Comparison of ENCODE assay signal across 10 cellular contexts in the genomic region with DNA sequence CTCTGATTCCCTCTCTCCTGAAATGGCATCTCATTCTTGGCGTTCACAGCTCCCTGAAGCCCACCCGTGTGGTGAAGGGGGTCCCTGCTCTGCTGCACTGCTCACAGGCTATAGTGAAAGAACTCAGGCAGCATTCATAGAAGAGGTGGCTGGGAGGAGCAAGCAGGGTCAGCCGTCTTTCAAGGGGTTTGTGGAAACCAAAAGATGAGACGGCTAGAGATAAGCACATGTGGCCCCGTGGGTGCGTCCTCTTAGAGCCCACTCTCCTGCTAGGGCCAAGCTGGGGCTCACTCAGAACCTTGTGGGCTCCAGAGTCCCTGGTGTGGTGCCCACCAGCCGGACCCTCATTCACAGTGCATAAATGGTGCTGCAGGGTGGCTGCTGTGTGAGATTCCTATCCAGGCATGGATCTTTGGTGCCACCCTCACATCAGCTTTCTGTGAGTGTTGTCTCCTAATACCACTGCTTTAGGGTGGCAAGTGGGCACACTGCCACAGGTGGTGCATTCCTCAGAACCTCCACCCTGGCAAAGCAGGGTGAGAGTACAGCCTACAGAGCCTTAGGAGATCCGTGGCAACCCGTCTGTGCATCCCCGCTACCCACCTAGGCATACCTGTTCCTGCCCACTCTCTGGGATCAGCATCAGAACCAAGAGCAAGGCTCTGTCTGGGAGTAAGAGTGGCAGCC. TPM values are rescaled to one million over a fixed set of nuclear protein-coding genes. Genes with fewer than 3 reads are reported as not detected.
DNase-seq lines count a peak whose midpoint lies in the region; TF ChIP-seq lines count a peak whose summit lies in the region.
"Had no signal": no experiment of that assay in that cellular context is flagged by ENCODE, and none has a peak within 500 bp of the region (broad histone marks: within the 10 kb centered on the region; RNA-seq: fewer than 3 reads in every experiment).

No MANE protein-coding gene starts in this region.

- H3K27ac ChIP-seq in CD8-positive, alpha-beta memory T cell (ENCODE audit: low read depth, low read length): peak overlapping the region; percentile 6
- peak overlapping the region in 30 of 59 donors; percentile 7 to 97 (median 51) for H3K27ac ChIP-seq in dorsolateral prefrontal cortex
- peak overlapping the region; percentile 19 for H3K27ac ChIP-seq in rectal smooth muscle tissue (ENCODE audit: low read depth, low read length)

- H3K4me3 Mint-ChIP-seq in CD8-positive, alpha-beta memory T cell: peak overlapping the region in 1 of 7 donors; percentile 60
- H3K4me3 Mint-ChIP-seq: neural crest cell had no signal

- no peaks in the 10 kb centered on the region for H3K9me3 Mint-ChIP-seq in CD8-positive, alpha-beta memory T cell
- H3K9me3 Mint-ChIP-seq: neural crest cell had no signal

- H3K36me3 Mint-ChIP-seq in CD8-positive, alpha-beta memory T cell: peaks cover 0 to 4% (median 0%) of the 10 kb centered on the region in 3 donors

- H3K27me3 ChIP-seq in CD8-positive, alpha-beta memory T cell (ENCODE audit: insufficient read depth, low read length, poor library complexity, severe bottlenecking): no peaks in the 10 kb centered on the region
- H3K27me3 ChIP-seq in dorsolateral prefrontal cortex: no peaks in the 10 kb centered on the region
- H3K27me3 ChIP-seq in rectal smooth muscle tissue (ENCODE audit: control insufficient read depth, insufficient read depth, low read length): no peaks in the 10 kb centered on the region

- H3K27me3 Mint-ChIP-seq in CD8-positive, alpha-beta memory T cell: peaks cover 0 to 3% of the 10 kb centered on the region in 2 donors

- peaks cover 34% of the 10 kb centered on the region for H3K4me1 ChIP-seq in CD8-positive, alpha-beta memory T cell (ENCODE audit: insufficient read depth, low read length)
- peaks cover 36% of the 10 kb centered on the region for H3K4me1 ChIP-seq in rectal smooth muscle tissue (ENCODE audit: control insufficient read depth, insufficient read depth, low read length)

- no peaks in the 10 kb centered on the region for H3K36me3 ChIP-seq in CD8-positive, alpha-beta memory T cell (ENCODE audit: insufficient read depth, low read length)
- H3K36me3 ChIP-seq in rectal smooth muscle tissue (ENCODE audit: control insufficient read depth, insufficient read depth, low read length): no peaks in the 10 kb centered on the region

- CTCF ChIA-PET in CD8-positive, alpha-beta memory T cell (lab: Charles Lee): interaction anchor here (0.9 to 1.0 kb wide), 2 partner anchors 12 to 26 kb away, joined by 3 to 4 read pairs; partner anchors contain the start of gene SEMA4B

- peaks cover 20 to 35% (median 30%) of the 10 kb centered on the region in 3 donors for H3K4me1 Mint-ChIP-seq in CD8-positive, alpha-beta memory T cell

- no peak overlapping the region for H3K4me3 ChIP-seq in CD8-positive, alpha-beta memory T cell (ENCODE audit: low read length)
- H3K4me3 ChIP-seq in dorsolateral prefrontal cortex: no peak overlapping the region
- no peak overlapping the region for H3K4me3 ChIP-seq in rectal smooth muscle tissue (ENCODE audit: low read length)

- peak overlapping the region; percentile 41 for H3K9ac ChIP-seq in rectal smooth muscle tissue (ENCODE audit: low read length)

- peak overlapping the region in 1 of 8 donors; percentile 66 for H3K27ac Mint-ChIP-seq in CD8-positive, alpha-beta memory T cell

- no peak for TF ChIP-seq CTCF in dorsolateral prefrontal cortex (IDR thresholded peaks at IDR 0.05 in 54 of 56, conservative IDR thresholded peaks at IDR 0.05 in 2 of 56; ENCODE audit: low read depth in 1 of 56, partially characterized antibody in 56 of 56)

- POLR2A ChIA-PET in CD8-positive, alpha-beta memory T cell (lab: Charles Lee): no interaction called here

- no peaks in the 10 kb centered on the region for H3K9me3 ChIP-seq in CD8-positive, alpha-beta memory T cell (ENCODE audit: low read length)

- DNase-seq in CD8-positive, alpha-beta memory T cell: no peak
- DNase-seq in OCI-M1 (lab: John Stamatoyannopoulos, UW) (peak; percentile 33), dorsolateral prefrontal cortex (no peak), NCI-H128 (lab: John Stamatoyannopoulos, UW; ENCODE audit: unreplicated experiment) (no peak), T-helper 9 cell (no peak), inferior parietal cortex (ENCODE audit: extremely low spot score) (no peak), head of caudate nucleus (no peak)

- intact Hi-C loops in dorsolateral prefrontal cortex (cut with DNase I): loop anchor here (5.0 kb wide), 2 partner anchors 32 to 42 kb away; partner anchors contain the start of genes CIB1 (in 1 of the 2) and GDPGP1 (in 1 of the 2)
- intact Hi-C loops in head of caudate nucleus (cut with DNase I): no loop called here

RNA-seq across cellular contexts. Expression of gene SEMA4B, which starts 11.2 kb away (rescaled TPM):
- total RNA-seq in CD8-positive, alpha-beta memory T cell: 1 to 10 TPM; 6.9 to 8.8 TPM
- 10.1 TPM for polyA plus RNA-seq in CD8-positive, alpha-beta memory T cell
- 100 to 1,000 TPM in 10 of 120 experiments, 10 to 100 TPM in 110; 21.9 to 147 (median 66.9) TPM for total RNA-seq in dorsolateral prefrontal cortex

RNA-seq across cellular contexts. Expression of gene CIB1, which starts 43.8 kb away (rescaled TPM):
- 100 to 1,000 TPM; 162 to 166 TPM for total RNA-seq in CD8-positive, alpha-beta memory T cell
- 251 TPM for polyA plus RNA-seq in CD8-positive, alpha-beta memory T cell
- total RNA-seq in dorsolateral prefrontal cortex: 10 to 100 TPM; 22.2 to 60.6 (median 33.3) TPM

RNA-seq across cellular contexts. Expression of gene GDPGP1, which starts 44.1 kb away (rescaled TPM):
- total RNA-seq in CD8-positive, alpha-beta memory T cell: 10 to 100 TPM; 10.3 to 11.6 TPM
- 0.85 TPM for polyA plus RNA-seq in CD8-positive, alpha-beta memory T cell
- 10 to 100 TPM in 109 of 120 experiments, 1 to 10 TPM in 11; 7.3 to 21.9 (median 14.1) TPM for total RNA-seq in dorsolateral prefrontal cortex

RNA-seq across cellular contexts. Expression of gene TTLL13, which starts 59.4 kb away (rescaled TPM):
- under 1 TPM in 1 of 2 experiments, not detected in 1; 0.80 TPM for total RNA-seq in CD8-positive, alpha-beta memory T cell
- 0.17 TPM for polyA plus RNA-seq in CD8-positive, alpha-beta memory T cell
- total RNA-seq in dorsolateral prefrontal cortex: 1 to 10 TPM in 56 of 120 experiments, under 1 TPM in 51, not detected in 13; 0.14 to 3.2 (median 1.1) TPM
- total RNA-seq: G401 had no signal
